ENCODE assay signal across 8 cellular contexts in the genomic region with DNA sequence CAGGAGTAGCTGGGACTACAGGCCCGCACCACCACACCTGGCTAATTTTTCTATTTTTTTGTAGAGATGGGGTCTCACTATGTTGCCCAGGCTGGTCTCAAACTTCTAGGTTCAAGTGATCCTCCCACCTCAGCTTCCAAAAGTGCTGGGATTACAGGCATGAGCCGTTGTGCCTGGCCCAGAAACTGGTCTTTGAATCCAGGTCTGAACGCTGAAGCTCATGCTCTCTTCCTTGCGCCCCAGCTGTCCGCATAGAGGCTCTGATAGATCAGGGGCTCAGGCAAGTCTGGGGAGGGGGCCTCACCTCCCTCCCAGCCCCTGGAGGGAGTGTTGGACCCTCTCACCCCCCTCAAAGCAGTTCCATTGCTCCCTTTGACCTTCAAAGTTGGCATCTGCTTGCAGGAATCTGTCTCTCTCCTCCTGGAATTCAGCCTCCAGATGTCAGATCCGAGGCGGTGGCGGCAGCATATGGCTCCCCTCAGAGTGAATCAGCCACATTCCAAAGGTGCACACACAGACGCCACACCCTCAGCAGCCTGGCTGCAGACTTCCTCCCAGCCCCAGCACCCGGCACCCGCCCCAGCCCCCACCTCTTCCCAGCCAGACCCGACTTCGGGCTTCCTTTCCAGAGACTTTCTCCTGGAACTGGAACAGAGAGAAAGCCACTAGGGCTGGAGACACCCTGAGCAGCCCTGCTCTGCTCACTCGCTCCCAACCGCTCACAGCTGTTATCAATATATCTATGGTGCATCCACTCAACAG. TPM values are rescaled to one million over a fixed set of nuclear protein-coding genes. Genes with fewer than 3 reads are reported as not detected.
DNase-seq lines count a peak whose midpoint lies in the region; ATAC-seq, FAIRE-seq and TF ChIP-seq lines count a peak whose summit lies in the region.

No MANE protein-coding gene starts in this region.

- no peaks in the 10 kb centered on the region for H3K9me3 Mint-ChIP-seq in HFFc6
- H3K9me3 Mint-ChIP-seq in astrocyte (ENCODE audit: unreplicated experiment): no peaks in the 10 kb centered on the region

- H3K27ac ChIP-seq in astrocyte (ENCODE audit: low read depth, low read length): peak overlapping the region; percentile 79
- peak overlapping the region; percentile 49 for H3K27ac ChIP-seq in stomach smooth muscle (ENCODE audit: low read length)

- peak overlapping the region; percentile 74 for H2AFZ ChIP-seq in astrocyte (ENCODE audit: low read depth, low read length)

- ATAC-seq in GM21825 (IDR thresholded peaks at IDR 0.05; ENCODE audit: unreplicated experiment): no peak
- ATAC-seq in GM21723 (IDR thresholded peaks at IDR 0.05; ENCODE audit: unreplicated experiment): no peak

- peaks cover 9% of the 10 kb centered on the region for H3K27me3 Mint-ChIP-seq in HFFc6 (ENCODE audit: insufficient read depth)
- no peaks in the 10 kb centered on the region for H3K27me3 Mint-ChIP-seq in astrocyte (ENCODE audit: low read depth, unreplicated experiment)

- no peak for TF ChIP-seq CTCF in HFFc6 (IDR thresholded peaks at IDR 0.05)
- no peak for TF ChIP-seq CTCF in astrocyte (IDR thresholded peaks at IDR 0.05; ENCODE audit: insufficient read depth, low read depth, low read length)

- H3K36me3 ChIP-seq in astrocyte (ENCODE audit: insufficient read depth, low read length) (no peaks in the 10 kb centered on the region), stomach smooth muscle (ENCODE audit: control insufficient read depth in 2 of 2, insufficient read depth in 2 of 2, low read length in 2 of 2) (no peaks in the 10 kb centered on the region)

- H3K79me2 ChIP-seq in astrocyte (ENCODE audit: insufficient read depth, low read length): no peaks in the 10 kb centered on the region

- H3K27ac Mint-ChIP-seq in HFFc6 (peak overlapping the region; percentile 93), astrocyte (ENCODE audit: unreplicated experiment) (peak overlapping the region; percentile 95)

- DNase-seq in HFFc6 (peak; percentile 93), astrocyte (ENCODE audit: low read depth) (peak; percentile 94), iPS DF 19.7 (ENCODE audit: low read depth, low spot score) (peak; percentile 69), NCI-H2107 treated with DMSO at 0.1 percent for 48 hours (lab: John Stamatoyannopoulos, UW; ENCODE audit: unreplicated experiment) (no peak), NCI-H510A (lab: John Stamatoyannopoulos, UW) (no peak)

- peaks cover 31% of the 10 kb centered on the region for H3K4me1 ChIP-seq in astrocyte (ENCODE audit: insufficient read depth, low read length)
- peaks cover 14% of the 10 kb centered on the region for H3K4me1 ChIP-seq in stomach smooth muscle (ENCODE audit: control insufficient read depth, insufficient read depth, low read length)

- peak; percentile 79 for FAIRE-seq in astrocyte (lab: Jason Lieb, UNC)

- H3K9ac ChIP-seq in astrocyte (ENCODE audit: low read length) (peak overlapping the region; percentile 70), stomach smooth muscle (ENCODE audit: low read length in 2 of 2) (no peak overlapping the region)

- H4K20me1 ChIP-seq in astrocyte (ENCODE audit: insufficient read depth, low read length): no peaks in the 10 kb centered on the region

- H3K36me3 Mint-ChIP-seq in HFFc6 (ENCODE audit: low read depth) (peaks cover 9% of the 10 kb centered on the region; the same call in 1 of the 2 replicates), astrocyte (ENCODE audit: low read depth, unreplicated experiment) (peaks cover 7% of the 10 kb centered on the region)

- H3K27me3 ChIP-seq in astrocyte (ENCODE audit: insufficient read depth, low read length) (no peaks in the 10 kb centered on the region), stomach smooth muscle (ENCODE audit: control insufficient read depth in 1 of 2, insufficient read depth in 2 of 2, low read length in 2 of 2) (no peaks in the 10 kb centered on the region)

- peak overlapping the region; percentile 82 for H3K4me2 ChIP-seq in astrocyte (ENCODE audit: low read length)

- H3K4me1 Mint-ChIP-seq in HFFc6 (ENCODE audit: low read depth) (peaks cover 28% of the 10 kb centered on the region), astrocyte (ENCODE audit: low read depth, unreplicated experiment) (peaks cover 26% of the 10 kb centered on the region)

- H3K4me3 ChIP-seq in astrocyte (ENCODE audit: insufficient read depth, low read depth, low read length) (peak overlapping the region; percentile 18), stomach smooth muscle (ENCODE audit: low read length in 2 of 2) (peak overlapping the region; percentile 16 to 44)

- no peaks in the 10 kb centered on the region for H3K9me3 ChIP-seq in astrocyte (ENCODE audit: insufficient read depth, low read depth, low read length)
- no peaks in the 10 kb centered on the region for H3K9me3 ChIP-seq in stomach smooth muscle (ENCODE audit: control insufficient read depth in 2 of 2, low read length in 2 of 2)

- peak overlapping the region; percentile 80 for H3K4me3 Mint-ChIP-seq in HFFc6
- H3K4me3 Mint-ChIP-seq in astrocyte (ENCODE audit: unreplicated experiment): peak overlapping the region; percentile 63

RNA-seq across cellular contexts. Expression of gene GLIS2, which starts 16.9 kb away (rescaled TPM):
- 10 to 100 TPM; 21.9 to 26.0 (median 23.5) TPM for total RNA-seq in HFFc6 (2021; fragmentation: NEBNext Ultra II Directional; extraction: Animal tissue kit (Norgen Biotek cat#: 25700))
- total RNA-seq in astrocyte: 16.5 and 18.9 TPM in 2 replicates

RNA-seq across cellular contexts. Expression of gene TFAP4, which starts 26.1 kb away (rescaled TPM):
- 10 to 100 TPM in 3 of 6 experiments, 1 to 10 TPM in 3; 8.3 to 11.7 (median 10.1) TPM for total RNA-seq in HFFc6 (2021; fragmentation: NEBNext Ultra II Directional; extraction: Animal tissue kit (Norgen Biotek cat#: 25700))
- 6.1 and 7.7 TPM in 2 replicates for total RNA-seq in astrocyte

RNA-seq across cellular contexts. Expression of gene PAM16, which starts 52.2 kb away (rescaled TPM):
- 10 to 100 TPM; 44.9 to 50.8 (median 46.1) TPM for total RNA-seq in HFFc6 (2021; fragmentation: NEBNext Ultra II Directional; extraction: Animal tissue kit (Norgen Biotek cat#: 25700))
- 50.7 and 51.9 TPM in 2 replicates for total RNA-seq in astrocyte

RNA-seq across cellular contexts. Expression of gene SRL, which starts 57.1 kb away (rescaled TPM):
- total RNA-seq in HFFc6 (2021; fragmentation: NEBNext Ultra II Directional; extraction: Animal tissue kit (Norgen Biotek cat#: 25700)): not detected
- total RNA-seq in astrocyte: not detected in 2 replicates

Comparison
In these comparisons a context has a peak if more than half of its experiments do, and no peak if none do; other contexts are left out.
1. DNase-seq: peak in HFFc6 (single experiment), astrocyte (single experiment) and iPS DF 19.7 (single experiment); none in NCI-H2107 treated with DMSO at 0.1 percent for 48 hours (single experiment) and NCI-H510A (single experiment).